ENCODE assay signal across 8 cellular contexts in genomic region chr17:32483451-32484019, GRCh38. TPM values are rescaled to one million over a fixed set of nuclear protein-coding genes. Genes with fewer than 3 reads are reported as not detected.
DNase-seq lines count a peak whose midpoint lies in the region.

No MANE protein-coding gene starts in this region.

- no peaks in the 10 kb centered on the region for H3K9me3 ChIP-seq in MG63
- H3K9me3 ChIP-seq in skeletal muscle tissue (ENCODE audit: control insufficient read depth in 3 of 3, low read length in 3 of 3), result no peaks in the 10 kb centered on the region

- H3K27me3 ChIP-seq in MG63 (no peaks in the 10 kb centered on the region), skeletal muscle tissue (ENCODE audit: control insufficient read depth in 3 of 3, insufficient read depth in 3 of 3, low read length in 3 of 3) (no peaks in the 10 kb centered on the region)

- H3K9ac ChIP-seq in skeletal muscle tissue (ENCODE audit: low read depth in 1 of 3, low read length in 3 of 3), result peak overlapping the region in 1 of 3 donors; percentile 45

- no peak overlapping the region for H3K4me3 ChIP-seq in MG63
- H3K4me3 ChIP-seq in skeletal muscle tissue (ENCODE audit: low read length in 3 of 3), result no peak overlapping the region

- peaks cover 27 to 32% (median 29%) of the 10 kb centered on the region in 3 donors for H3K4me1 ChIP-seq in skeletal muscle tissue (ENCODE audit: control insufficient read depth in 3 of 3, insufficient read depth in 3 of 3, low read length in 3 of 3)

- DNase-seq in DMS153 (lab: John Stamatoyannopoulos, UW) (peak; percentile 8), DMS153 treated with DMSO at 0.1 percent for 48 hours (lab: John Stamatoyannopoulos, UW; ENCODE audit: unreplicated experiment) (no peak), MG63 (peak; percentile 54), RPMI7951 (ENCODE audit: low read depth) (peak; percentile 63), cerebellar nuclear complex (lab: John Stamatoyannopoulos, UW) (peak; percentile 15 to 91), inferior parietal cortex (ENCODE audit: extremely low spot score) (peak; percentile 90), LoVo (ENCODE audit: low spot score) (no peak)

- peak overlapping the region; percentile 43 for H3K27ac ChIP-seq in skeletal muscle tissue (ENCODE audit: low read depth, low read length)

- H3K36me3 ChIP-seq in MG63, result peaks cover 62% of the 10 kb centered on the region
- H3K36me3 ChIP-seq in skeletal muscle tissue (ENCODE audit: control insufficient read depth in 3 of 3, insufficient read depth in 3 of 3, low read length in 3 of 3), result peaks cover 31 to 43% (median 38%) of the 10 kb centered on the region in 3 donors

RNA-seq across cellular contexts. Expression of gene CDK5R1, which starts 3.3 kb away (rescaled TPM):
- 0.49 and 0.72 TPM in 2 replicates for total RNA-seq in MG63 (2014; rRNA removed; shearing (Covaris generic); ENCODE audit: low replicate concordance)
- 2.9 and 3.4 TPM in 2 replicates for total RNA-seq in RPMI7951 (2014; rRNA removed; shearing (Covaris generic))
- 6.3 TPM for total RNA-seq in skeletal muscle tissue

RNA-seq across cellular contexts. Expression of gene PSMD11, which starts 39.2 kb away (rescaled TPM):
- total RNA-seq in MG63 (2014; rRNA removed; shearing (Covaris generic); ENCODE audit: low replicate concordance), result 70.7 and 110 TPM in 2 replicates
- 73.9 and 77.9 TPM in 2 replicates for total RNA-seq in RPMI7951 (2014; rRNA removed; shearing (Covaris generic))
- total RNA-seq in skeletal muscle tissue, result 73.1 TPM

Comparison
In these comparisons a context has a peak if more than half of its experiments do, and no peak if none do; other contexts are left out.
1. DNase-seq: peak in DMS153 (single experiment), MG63 (single experiment), RPMI7951 (single experiment), cerebellar nuclear complex (2 of 2) and inferior parietal cortex (single experiment); none in DMS153 treated with DMSO at 0.1 percent for 48 hours (single experiment) and LoVo (single experiment).